Comparison of ENCODE assay signal across 31 cellular contexts in genomic region chr20:56117350-56117749, GRCh38.
"Had no signal": no experiment of that assay in that cellular context is flagged by ENCODE, and none has a peak within 500 bp of the region (broad histone marks: within the 10 kb centered on the region; RNA-seq: fewer than 3 reads in every experiment).

No MANE protein-coding gene starts in this region.

- H3K9me3 ChIP-seq: MG63, SK-N-SH had no signal

- H3K36me3 ChIP-seq: MG63, SJSA1 had no signal

- FAIRE-seq: RCC 7860 had no signal

- H3K4me1 ChIP-seq: SJSA1 had no signal

- H3K4me3 ChIP-seq: MG63, PC-9, SJSA1 had no signal

- H2AFZ ChIP-seq: PC-9 had no signal

- H3K27me3 ChIP-seq: MG63, SJSA1 had no signal

- H3K27ac ChIP-seq: PC-9, SJSA1 had no signal

- H3K4me2 ChIP-seq: PC-9, SK-N-SH had no signal

- ATAC-seq: Panc1 had no signal

- H3K9ac ChIP-seq: SK-N-SH had no signal

- DNase-seq: Kasumi-1, MG63, NCI-H1048, NCI-H1092 treated with DMSO at 0.1 percent for 48 hours, NCI-H1105 treated with DMSO at 0.1 percent for 48 hours, NCI-H1417, NCI-H1436, NCI-H146, NCI-H1694, NCI-H187, NCI-H1930, NCI-H2029 treated with DMSO at 0.1 percent for 48 hours, NCI-H2081 treated with DMSO at 0.1 percent for 48 hours, NCI-H2107, NCI-H2171, NCI-H226, NCI-H446 treated with DMSO at 0.1 percent for 48 hours, NCI-H510A, NCI-H524, NCI-H526, NCI-H69, NCI-H748 treated with DMSO at 0.1 percent for 48 hours, NCI-H82, PC-9, Right ventricle myocardium superior, SHP77 treated with DMSO at 0.1 percent for 48 hours, SK-N-SH, SW 1271 had no signal
